In the genomic region with DNA sequence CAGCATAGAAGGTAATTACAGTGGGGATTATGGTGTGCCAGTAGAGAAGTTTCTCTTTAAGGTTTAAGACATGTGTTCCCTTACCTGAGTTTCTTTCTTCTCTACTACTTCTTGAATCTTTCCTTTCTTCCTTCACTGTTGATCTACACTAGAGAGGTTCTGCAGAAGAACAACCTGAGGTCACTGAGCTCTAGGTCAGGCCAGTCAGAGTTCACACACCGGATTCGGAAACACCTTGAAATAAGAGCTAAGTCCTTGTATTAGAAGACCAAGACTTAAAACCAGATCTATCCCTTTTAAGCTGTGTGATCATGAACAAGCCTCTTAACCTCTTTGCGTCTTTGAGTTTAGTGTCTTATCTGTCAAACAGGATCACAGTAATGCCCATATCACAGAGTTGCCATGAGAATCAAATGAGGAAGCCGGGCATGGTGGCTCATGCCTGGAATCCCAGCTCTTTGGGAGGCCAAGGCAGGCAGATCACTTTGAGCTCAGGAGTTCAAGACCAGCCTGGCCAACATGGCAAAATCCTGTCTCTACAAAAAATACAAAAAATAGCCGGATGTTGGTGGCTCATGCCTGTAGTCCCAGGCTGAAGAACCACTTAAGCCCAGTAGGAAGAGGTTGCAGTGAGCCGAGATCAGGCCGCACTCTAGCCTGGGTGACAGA, we compare ENCODE assay signal across 1 cellular context.
TF ChIP-seq lines count a peak whose summit lies in the region.

No MANE protein-coding gene starts in this region.

TF ChIP-seq in HepG2, 621 proteins besides CTCF, POLR2A, EP300 and RAD21 (continued from another document):
- TF ChIP-seq, protein P1, sequence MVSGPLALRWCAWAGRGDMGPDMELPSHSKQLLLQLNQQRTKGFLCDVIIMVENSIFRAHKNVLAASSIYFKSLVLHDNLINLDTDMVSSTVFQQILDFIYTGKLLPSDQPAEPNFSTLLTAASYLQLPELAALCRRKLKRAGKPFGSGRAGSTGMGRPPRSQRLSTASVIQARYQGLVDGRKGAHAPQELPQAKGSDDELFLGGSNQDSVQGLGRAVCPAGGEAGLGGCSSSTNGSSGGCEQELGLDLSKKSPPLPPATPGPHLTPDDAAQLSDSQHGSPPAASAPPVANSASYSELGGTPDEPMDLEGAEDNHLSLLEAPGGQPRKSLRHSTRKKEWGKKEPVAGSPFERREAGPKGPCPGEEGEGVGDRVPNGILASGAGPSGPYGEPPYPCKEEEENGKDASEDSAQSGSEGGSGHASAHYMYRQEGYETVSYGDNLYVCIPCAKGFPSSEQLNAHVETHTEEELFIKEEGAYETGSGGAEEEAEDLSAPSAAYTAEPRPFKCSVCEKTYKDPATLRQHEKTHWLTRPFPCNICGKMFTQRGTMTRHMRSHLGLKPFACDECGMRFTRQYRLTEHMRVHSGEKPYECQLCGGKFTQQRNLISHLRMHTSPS (CRISPR knock-in tag; IDR thresholded peaks at IDR 0.05; ENCODE audit: low read depth): no peak
- TF ChIP-seq NR2F6 (IDR thresholded peaks at IDR 0.05): no peak
- no peak for TF ChIP-seq NR2F6 (CRISPR knock-in tag; IDR thresholded peaks at IDR 0.05)
- TF ChIP-seq CBFB (CRISPR knock-in tag; IDR thresholded peaks at IDR 0.05): no peak
- TF ChIP-seq CC2D1A (CRISPR knock-in tag; IDR thresholded peaks at IDR 0.05): no peak
- TF ChIP-seq NFRKB (IDR thresholded peaks at IDR 0.05): no peak
TF ChIP-seq in HepG2: peak in this region for 0.
